Comparison of ENCODE assay signal across 21 cellular contexts in genomic region chr5:112348915-112349314, GRCh38.
"Had no signal": no experiment of that assay in that cellular context is flagged by ENCODE, and none has a peak within 500 bp of the region (broad histone marks: within the 10 kb centered on the region; RNA-seq: fewer than 3 reads in every experiment).

No MANE protein-coding gene starts in this region.

- H3K4me1 ChIP-seq: Peyer's patch, SJSA1 had no signal

- H3K4me3 ChIP-seq: K562, PC-9, Peyer's patch, SJSA1, SK-N-MC had no signal

- H3K4me2 ChIP-seq: PC-9 had no signal

- H3K27ac ChIP-seq: HL-60, PC-9, Peyer's patch, SJSA1, SK-N-MC had no signal

- DNase-seq: NCI-H1092, NCI-H1105 treated with DMSO at 0.1 percent for 48 hours, NCI-H1417 treated with DMSO at 0.1 percent for 48 hours, NCI-H146, NCI-H1694 treated with DMSO at 0.1 percent for 48 hours, NCI-H1930, NCI-H2081, NCI-H2107, NCI-H2227 treated with DMSO at 0.1 percent for 48 hours, NCI-H524, NCI-H526 treated with DMSO at 0.1 percent for 48 hours, NCI-H748 treated with DMSO at 0.1 percent for 48 hours, OCI-M1, PC-9, Peyer's patch, SHP77 treated with DMSO at 0.1 percent for 48 hours had no signal

- ATAC-seq: K562, Right ventricle myocardium inferior had no signal

- H3K9me3 ChIP-seq: Peyer's patch, SJSA1 had no signal

- H3K36me3 ChIP-seq: Peyer's patch, SJSA1 had no signal

- H2AFZ ChIP-seq: PC-9 had no signal

- H3K27me3 ChIP-seq: Peyer's patch had no signal
